9 cellular contexts compared by ENCODE assay signal in genomic region chr16:21952040-21952792, GRCh38. TPM values are rescaled to one million over a fixed set of nuclear protein-coding genes. Genes with fewer than 3 reads are reported as not detected.
DNase-seq lines count a peak whose midpoint lies in the region; ATAC-seq and TF ChIP-seq lines count a peak whose summit lies in the region.
"Had no signal": no experiment of that assay in that cellular context is flagged by ENCODE, and none has a peak within 500 bp of the region (broad histone marks: within the 10 kb centered on the region; RNA-seq: fewer than 3 reads in every experiment).

No MANE protein-coding gene starts in this region.

- DNase-seq in Caco-2 (peak; percentile 68), HuH-7.5 (ENCODE audit: low spot score) (peak; percentile 27), RWPE1 (ENCODE audit: low spot score) (peak; percentile 68), activated gamma-delta T cell treated with Interleukin-2 at 50 U/mL for 16 hours (peak; percentile 64), foreskin keratinocyte (peak in 1 of 2 donors; percentile 58), suprapubic skin (ENCODE audit: low spot score in 2 of 2) (peak; percentile 85)

- H3K27me3 Mint-ChIP-seq in Caco-2 (ENCODE audit: insufficient read depth, unreplicated experiment) = no peaks in the 10 kb centered on the region

- TSS peak; percentile 78 for BruUV-seq in Caco-2 (replicated peaks; lab: Mats Ljungman, UMichigan)

- POLR2A ChIA-PET in Caco-2 (lab: Charles Lee) (interaction anchor here (0.7 to 1.0 kb wide), 3 partner anchors 36 to 254 kb away, joined by 3 to 4 read pairs (median 3); partner anchors contain the start of gene EEF2K), RWPE1 (lab: Yijun Ruan, JAX; ENCODE audit: low non-redundant PET) (no interaction called here)

- H3K27me3 ChIP-seq in Caco-2 (replicated peaks; ENCODE audit: control insufficient read depth, insufficient read depth, low read length) (no peaks in the 10 kb centered on the region), foreskin keratinocyte (no peaks in the 10 kb centered on the region), neutrophil (no peaks in the 10 kb centered on the region), suprapubic skin (no peaks in the 10 kb centered on the region)

- peak overlapping the region; percentile 99 for H3K4me3 Mint-ChIP-seq in Caco-2 (ENCODE audit: unreplicated experiment)

- TF ChIP-seq CTCF in Caco-2 (IDR thresholded peaks at IDR 0.05; ENCODE audit: insufficient read depth in 1 of 2, low read depth in 1 of 2, low read length in 1 of 2, severe bottlenecking in 1 of 2, unreplicated experiment in 1 of 2) = no peak
- no peak for TF ChIP-seq CTCF in RWPE1 (conservative IDR thresholded peaks at IDR 0.05; ENCODE audit: low read depth)
- no peak for TF ChIP-seq CTCF in foreskin keratinocyte (conservative IDR thresholded peaks at IDR 0.05)
- TF ChIP-seq CTCF in neutrophil (IDR thresholded peaks at IDR 0.05) = no peak
- no peak for TF ChIP-seq CTCF in suprapubic skin (IDR thresholded peaks at IDR 0.05)

- ATAC-seq in GM21423 (IDR thresholded peaks at IDR 0.05; ENCODE audit: unreplicated experiment) = peak; percentile 31
- peak; percentile 35 for ATAC-seq in foreskin keratinocyte

- no peak for TF ChIP-seq POLR2A in suprapubic skin (IDR thresholded peaks at IDR 0.05)

- intact Hi-C loops in Caco-2 (cut with micrococcal nuclease; ENCODE audit: unreplicated experiment) = no loop called here

- 2% methylated on average over 24 of the region's 24 CpGs for WGBS in suprapubic skin

- H3K4me3 ChIP-seq in Caco-2 (ENCODE audit: low read depth, low read length) = peak overlapping the region; percentile 81
- H3K4me3 ChIP-seq in neutrophil (ENCODE audit: low read depth in 1 of 2, low read length in 1 of 2) = peak overlapping the region; percentile 95 to 98
- H3K4me3 ChIP-seq in suprapubic skin = peak overlapping the region; percentile 76

- H3K36me3 Mint-ChIP-seq in Caco-2 (ENCODE audit: insufficient read depth, unreplicated experiment) = peaks cover 51% of the 10 kb centered on the region

- H3K9me3 Mint-ChIP-seq in Caco-2 (ENCODE audit: unreplicated experiment) = no peaks in the 10 kb centered on the region

- H3K27ac ChIP-seq in RWPE1 (peak overlapping the region; percentile 87), foreskin keratinocyte (peak overlapping the region; percentile 100), neutrophil (peak overlapping the region; percentile 91), suprapubic skin (peak overlapping the region; percentile 97)

- no peaks in the 10 kb centered on the region for H3K36me3 ChIP-seq in Caco-2 (ENCODE audit: control insufficient read depth, insufficient read depth, low read length)
- peaks cover 7% of the 10 kb centered on the region for H3K36me3 ChIP-seq in neutrophil
- H3K36me3 ChIP-seq in suprapubic skin = peaks cover 11% of the 10 kb centered on the region

- H3K4me1 Mint-ChIP-seq in Caco-2 (ENCODE audit: low read depth, unreplicated experiment) = peaks cover 6% of the 10 kb centered on the region

- peak overlapping the region; percentile 100 for H3K27ac Mint-ChIP-seq in Caco-2 (ENCODE audit: unreplicated experiment)

- H3K9me3 ChIP-seq in Caco-2 (no peaks in the 10 kb centered on the region), neutrophil (no peaks in the 10 kb centered on the region), suprapubic skin (no peaks in the 10 kb centered on the region)

- H3K4me1 ChIP-seq in Caco-2 (0 out of 2 replicates have a peak, but pooled peaks cover 3% of the 10 kb centered on the region), foreskin keratinocyte (no peaks in the 10 kb centered on the region), neutrophil (ENCODE audit: control insufficient read depth in 1 of 2, insufficient read depth in 1 of 2, low read depth in 1 of 2, low read length in 1 of 2) (peaks cover 17 to 33% of the 10 kb centered on the region in 2 experiments), suprapubic skin (peaks cover 42% of the 10 kb centered on the region)

- CTCF ChIA-PET in Caco-2 (lab: Charles Lee) = interaction anchor here (1.0 kb wide), 1 partner anchor 236 kb away, joined by 5 read pairs; no protein-coding TSS in a partner anchor
- CTCF ChIA-PET in RWPE1 (lab: Yijun Ruan, JAX) = interaction anchor here (0.6 to 0.7 kb wide), 3 partner anchors 125 to 346 kb away, joined by 3 to 4 read pairs (median 4); no protein-coding TSS in a partner anchor

- TF ChIP-seq EP300 in suprapubic skin (IDR thresholded peaks at IDR 0.05) = no peak

RNA-seq across cellular contexts. Expression of gene UQCRC2, which starts 0.9 kb away (rescaled TPM):
- 225 and 260 TPM in 2 replicates for total RNA-seq in Caco-2 (2022)
- 152 and 153 TPM in 2 replicates for total RNA-seq in foreskin keratinocyte
- polyA plus RNA-seq in foreskin keratinocyte = 122 TPM in 2 replicates
- 100 to 1,000 TPM; 109 to 172 (median 139) TPM for total RNA-seq in suprapubic skin

RNA-seq across cellular contexts. Expression of gene PDZD9, which starts 48.7 kb away (rescaled TPM):
- not detected in 2 replicates for total RNA-seq in Caco-2 (2022)
- not detected in 2 replicates for total RNA-seq in foreskin keratinocyte
- not detected in 2 replicates for polyA plus RNA-seq in foreskin keratinocyte
- total RNA-seq in suprapubic skin = not detected
- total RNA-seq: pulmonary artery endothelial cell had no signal

RNA-seq across cellular contexts. Expression of gene MOSMO, which starts 55.7 kb away (rescaled TPM):
- 10.2 and 10.9 TPM in 2 replicates for total RNA-seq in Caco-2 (2022)
- total RNA-seq in foreskin keratinocyte = 23.3 and 27.7 TPM in 2 replicates
- polyA plus RNA-seq in foreskin keratinocyte = 22.4 and 24.5 TPM in 2 replicates
- 10 to 100 TPM; 11.9 to 32.7 (median 16.7) TPM for total RNA-seq in suprapubic skin
